ENCODE assay signal across 5 cellular contexts in genomic region chr12:60191271-60191670, GRCh38.
"Had no signal": no experiment of that assay in that cellular context is flagged by ENCODE, and none has a peak within 500 bp of the region (broad histone marks: within the 10 kb centered on the region; RNA-seq: fewer than 3 reads in every experiment).

No MANE protein-coding gene starts in this region.

- H3K27ac ChIP-seq: KMS-11 had no signal

- H3K4me3 Mint-ChIP-seq: GM23338, H9, IgD-negative memory B cell had no signal

- H3K4me2 ChIP-seq: GM23338, KMS-11 had no signal

- H3K4me1 Mint-ChIP-seq: GM23338, H9, IgD-negative memory B cell had no signal

- DNase-seq: H9, KBM-7 had no signal

- H3K36me3 Mint-ChIP-seq: IgD-negative memory B cell had no signal

- H3K9me3 Mint-ChIP-seq: GM23338 had no signal

- H3K27ac Mint-ChIP-seq: GM23338, H9, IgD-negative memory B cell had no signal

- ATAC-seq: GM23338 had no signal

- H3K9ac ChIP-seq: KMS-11 had no signal

- H2AFZ ChIP-seq: GM23338 had no signal

- H3K4me3 ChIP-seq: GM23338 had no signal

- H3K27me3 Mint-ChIP-seq: IgD-negative memory B cell had no signal
